In the genomic region with DNA sequence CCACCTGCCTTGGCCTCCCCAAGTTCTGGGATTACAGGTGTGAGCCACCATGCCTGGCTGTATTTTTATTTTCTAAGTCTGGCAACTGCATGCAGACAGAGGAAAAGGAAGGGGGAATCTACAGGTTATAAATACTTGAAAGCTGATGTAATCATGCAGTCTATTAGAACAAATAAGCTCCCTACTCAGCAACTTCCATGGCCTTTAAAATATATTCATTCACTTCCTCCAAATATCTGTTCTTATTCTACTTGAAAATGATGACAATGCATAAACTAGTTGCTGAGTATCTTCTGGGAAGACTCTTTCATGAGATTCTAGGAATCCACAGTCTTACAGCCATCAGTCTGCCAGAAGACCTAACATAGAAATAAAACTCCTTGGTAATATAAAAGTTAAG, we compare ENCODE assay signal across 13 cellular contexts.
"Had no signal": no experiment of that assay in that cellular context is flagged by ENCODE, and none has a peak within 500 bp of the region (broad histone marks: within the 10 kb centered on the region; RNA-seq: fewer than 3 reads in every experiment).

No MANE protein-coding gene starts in this region.

- H3K27me3 Mint-ChIP-seq: activated CD4-positive, alpha-beta T cell treated with anti-CD3 and anti-CD28 coated beads, Interleukin-2, amount 10 ng/mL, durations not matched to agents 24 days and 14 days; effector memory CD8-positive, alpha-beta T cell had no signal

- H3K4me1 Mint-ChIP-seq: activated CD4-positive, alpha-beta T cell treated with anti-CD3 and anti-CD28 coated beads, Interleukin-2, amount 10 ng/mL, durations not matched to agents 24 days and 14 days; nephron had no signal

- H3K4me3 ChIP-seq: adrenal gland, stomach, thoracic aorta had no signal

- H3K4me3 Mint-ChIP-seq: activated CD4-positive, alpha-beta T cell treated with anti-CD3 and anti-CD28 coated beads, Interleukin-2, amount 10 ng/mL, durations not matched to agents 24 days and 14 days; effector memory CD8-positive, alpha-beta T cell; nephron; WTC11 had no signal

- H3K36me3 ChIP-seq: adrenal gland, stomach, thoracic aorta had no signal

- H3K9me3 ChIP-seq: adrenal gland, stomach, thoracic aorta had no signal

- H3K4me1 ChIP-seq: adrenal gland, stomach had no signal

- H3K27ac Mint-ChIP-seq: activated CD4-positive, alpha-beta T cell treated with anti-CD3 and anti-CD28 coated beads, Interleukin-2, amount 10 ng/mL, durations not matched to agents 24 days and 14 days; effector memory CD8-positive, alpha-beta T cell; nephron; WTC11 had no signal

- H3K27me3 ChIP-seq: adrenal gland, stomach had no signal

- ATAC-seq: effector memory CD8-positive, alpha-beta T cell; WTC11 had no signal

- H3K27ac ChIP-seq: adrenal gland, stomach, thoracic aorta had no signal

- H3K9me3 Mint-ChIP-seq: activated CD4-positive, alpha-beta T cell treated with anti-CD3 and anti-CD28 coated beads, Interleukin-2, amount 10 ng/mL, durations not matched to agents 24 days and 14 days; nephron; WTC11 had no signal

- H3K36me3 Mint-ChIP-seq: WTC11 had no signal

- DNase-seq: activated CD4-positive, alpha-beta T cell treated with anti-CD3 and anti-CD28 coated beads, Interleukin-2, amount 10 ng/mL, durations not matched to agents 24 days and 14 days; activated CD8-positive, alpha-beta memory T cell treated with anti-CD3 and anti-CD28 coated beads for 24 hours; activated naive CD4-positive, alpha-beta T cell treated with anti-CD3 and anti-CD28 coated beads, Interleukin-2, amount 50 U/mL, for 16 hours; activated T-cell treated with anti-CD3 and anti-CD28 coated beads for 4 hours; adrenal gland; central memory CD4-positive, alpha-beta T cell; effector memory CD8-positive, alpha-beta T cell; stimulated activated CD4-positive, alpha-beta T cell treated with anti-CD3 and anti-CD28 coated beads, Interleukin-4, amount 100 ng/mL, for 24 hours; stomach; T-helper 1 cell had no signal
